ENCODE assay signal across 1 cellular context in the genomic region with DNA sequence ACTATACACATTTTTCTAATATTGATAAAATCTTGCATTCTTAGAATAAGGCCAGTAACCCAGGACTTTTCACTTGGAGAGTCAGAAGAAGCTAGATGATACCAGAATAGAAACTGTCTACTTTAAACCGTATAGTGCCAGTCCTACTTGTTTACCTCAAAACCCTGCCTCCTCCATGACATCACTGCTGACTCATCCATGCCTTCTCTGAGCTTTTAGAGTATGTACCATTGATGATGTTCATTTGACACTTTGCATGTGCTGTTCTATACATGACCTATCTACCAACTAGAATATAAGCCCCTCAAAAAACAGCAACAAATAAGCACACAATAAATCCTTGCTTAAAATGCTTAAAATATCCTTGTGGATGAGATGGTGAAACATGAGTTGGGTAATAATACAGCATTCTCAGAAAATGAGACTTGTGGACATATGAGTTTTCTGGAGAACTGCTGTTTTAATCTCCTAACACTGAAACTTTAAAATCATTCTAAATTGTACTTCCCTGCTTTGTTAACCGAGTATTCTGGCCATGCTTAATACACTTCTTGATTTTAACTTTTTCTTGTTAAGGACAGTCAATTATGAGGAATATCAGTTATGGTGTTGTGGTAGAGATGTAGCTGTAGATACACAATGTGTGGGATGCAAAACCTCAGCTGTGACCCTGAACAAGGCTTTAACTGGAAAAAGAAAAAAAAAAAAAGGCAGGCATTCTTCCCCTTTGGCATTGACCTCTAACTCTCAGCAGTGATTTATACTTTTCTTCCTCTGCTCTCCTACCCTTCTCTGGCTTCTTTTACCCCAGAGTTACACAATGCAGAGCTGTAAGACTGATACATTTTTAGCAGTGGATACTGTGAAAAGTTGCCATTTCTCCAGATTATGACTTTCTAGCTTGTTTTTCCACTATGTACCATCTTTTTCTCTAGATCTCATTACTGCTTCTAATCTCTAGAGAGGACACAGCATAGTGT.
TF ChIP-seq lines count a peak whose summit lies in the region.

No MANE protein-coding gene starts in this region.

TF ChIP-seq in H1, 55 proteins besides CTCF, POLR2A, EP300 and RAD21:
- TF ChIP-seq JUND (IDR thresholded peaks at IDR 0.05; ENCODE audit: low read length) (peak; percentile 51; the same call in 1 of the 2 replicates), CREB1 (IDR thresholded peaks at IDR 0.05) (no peak)
